In genomic region chr9:122214507-122214906, GRCh38 we compare ENCODE assay signal across 10 cellular contexts. TPM values are rescaled to one million over a fixed set of nuclear protein-coding genes. Genes with fewer than 3 reads are reported as not detected.
A peak's percentile ranks its signal among the peaks of the same experiment; 100 is the strongest.
DNase-seq lines count a peak whose midpoint lies in the region; TF ChIP-seq lines count a peak whose summit lies in the region.
"Had no signal": no experiment of that assay in that cellular context is flagged by ENCODE, and none has a peak within 500 bp of the region (broad histone marks: within the 10 kb centered on the region; RNA-seq: fewer than 3 reads in every experiment).

No MANE protein-coding gene starts in this region.

- H3K27ac ChIP-seq in SJCRH30 (peak overlapping the region; percentile 63), GM23248 (no peak overlapping the region)
- H3K27ac ChIP-seq: right atrium auricular region had no signal

- no peak overlapping the region for H3K9ac ChIP-seq in GM23248

- H3K9me3 ChIP-seq in SJCRH30 (replicated peaks): no peaks in the 10 kb centered on the region
- no peaks in the 10 kb centered on the region for H3K9me3 ChIP-seq in GM23248 (ENCODE audit: low read depth)
- H3K9me3 ChIP-seq: right atrium auricular region had no signal

- H2AFZ ChIP-seq in GM23248: no peak overlapping the region

- 39 to 48% methylated on average over 9 of the region's 9 CpGs for WGBS in GM23248 (ENCODE audit: low coverage in 1 of 2, low lambda C conversion rate in 2 of 2, missing lambda C conversion rate in 2 of 2), 2 experiments

- DNase-seq in H7: no peak
- no peak for DNase-seq in SJCRH30
- DNase-seq in epithelial cell of proximal tubule (ENCODE audit: low read depth): no peak
- no peak for DNase-seq in osteocyte (ENCODE audit: extremely low spot score, unreplicated experiment)
- no peak for DNase-seq in SHP77 (lab: John Stamatoyannopoulos, UW)
- no peak for DNase-seq in activated CD4-positive, CD25-positive, alpha-beta regulatory T cell treated with anti-CD3 and anti-CD28 coated beads, Interleukin-2, amount 50 U/mL, for 72 hours
- DNase-seq in GM23248: no peak
- DNase-seq: KG1 had no signal

- no peaks in the 10 kb centered on the region for H3K9me2 ChIP-seq in GM23248 (ENCODE audit: insufficient read depth)

- no peaks in the 10 kb centered on the region for H3K9me3 Mint-ChIP-seq in osteocyte (ENCODE audit: unreplicated experiment)

- no peak overlapping the region for H3K27ac Mint-ChIP-seq in osteocyte (ENCODE audit: unreplicated experiment)

- in situ Hi-C loops in GM23248 (cut with MboI): no loop called here

- H3K79me2 ChIP-seq in GM23248 (ENCODE audit: insufficient read depth): no peaks in the 10 kb centered on the region

- peak overlapping the region; percentile 41 for H3K4me3 Mint-ChIP-seq in osteocyte (ENCODE audit: unreplicated experiment)

- H3K4me1 Mint-ChIP-seq in osteocyte (ENCODE audit: unreplicated experiment): peaks cover 18% of the 10 kb centered on the region

- H3K4me3 ChIP-seq in H7 (ENCODE audit: insufficient read depth, low read depth, low read length) (peak overlapping the region; percentile 53), SJCRH30 (peak overlapping the region; percentile 54), epithelial cell of proximal tubule (ENCODE audit: low read depth, low read length) (peak overlapping the region; percentile 41), GM23248 (no peak overlapping the region)

- H3K36me3 Mint-ChIP-seq in osteocyte (ENCODE audit: unreplicated experiment): no peaks in the 10 kb centered on the region

- TF ChIP-seq CTCF in epithelial cell of proximal tubule (conservative IDR thresholded peaks at IDR 0.05; ENCODE audit: low read depth, low read length) (no peak), osteocyte (IDR thresholded peaks at IDR 0.05) (no peak)

- H4K20me1 ChIP-seq in GM23248 (ENCODE audit: insufficient read depth): no peaks in the 10 kb centered on the region

- peaks cover 91% of the 10 kb centered on the region for H3K27me3 Mint-ChIP-seq in osteocyte (ENCODE audit: unreplicated experiment)

- no peak overlapping the region for H3K4me2 ChIP-seq in GM23248 (ENCODE audit: unreplicated experiment)

- H3F3A ChIP-seq in GM23248 (ENCODE audit: insufficient read depth): 0 out of 2 replicates have a peak, but pooled peaks cover 4% of the 10 kb centered on the region

- H3K36me3 ChIP-seq in H7 (replicated peaks; ENCODE audit: control insufficient read depth, insufficient read depth, low read length) (no peaks in the 10 kb centered on the region), SJCRH30 (no peaks in the 10 kb centered on the region), GM23248 (ENCODE audit: low read depth) (no peaks in the 10 kb centered on the region)
- H3K36me3 ChIP-seq: right atrium auricular region had no signal

- H3K4me1 ChIP-seq in SJCRH30 (peaks cover 7% of the 10 kb centered on the region), GM23248 (ENCODE audit: insufficient read depth) (peaks cover 5% of the 10 kb centered on the region; the same call in 1 of the 2 replicates)

- H3K27me3 ChIP-seq in H7 (ENCODE audit: control insufficient read depth, insufficient read depth, low read length): peaks cover 72% of the 10 kb centered on the region
- no peaks in the 10 kb centered on the region for H3K27me3 ChIP-seq in SJCRH30
- peaks cover 76% of the 10 kb centered on the region for H3K27me3 ChIP-seq in GM23248 (replicated peaks; ENCODE audit: insufficient read depth)

RNA-seq across cellular contexts. Expression of gene LHX6, which starts 14.2 kb away (rescaled TPM):
- total RNA-seq in H7 (2014; rRNA removed; shearing (Covaris generic)): 5.2 and 5.9 TPM in 2 replicates
- total RNA-seq in SJCRH30 (2014; rRNA removed; shearing (Covaris generic)): 6.1 and 6.3 TPM in 2 replicates
- total RNA-seq in epithelial cell of proximal tubule (0.06 TPM in 1 of 2 replicates, not detected in the other), osteocyte (not detected in 2 replicates)
- total RNA-seq in GM23248 (2014; rRNA removed; shearing (Covaris generic)): not detected in 2 replicates
- not detected in 2 replicates for polyA plus RNA-seq in GM23248 (2016; fragmentation: Nextera tagmentation; extraction: Ambion mirVana)

RNA-seq across cellular contexts. Expression of gene RBM18, which starts 50.1 kb away (rescaled TPM):
- 5.6 and 13.0 TPM in 2 replicates for total RNA-seq in H7 (2014; rRNA removed; shearing (Covaris generic))
- 23.9 and 29.4 TPM in 2 replicates for total RNA-seq in SJCRH30 (2014; rRNA removed; shearing (Covaris generic))
- total RNA-seq in epithelial cell of proximal tubule: 8.4 and 13.9 TPM in 2 replicates
- 23.2 and 24.2 TPM in 2 replicates for total RNA-seq in osteocyte
- total RNA-seq in GM23248 (2014; rRNA removed; shearing (Covaris generic)): 11.6 and 12.8 TPM in 2 replicates
- polyA plus RNA-seq in GM23248 (2016; fragmentation: Nextera tagmentation; extraction: Ambion mirVana): 30.8 and 32.6 TPM in 2 replicates

RNA-seq across cellular contexts. Expression of gene MRRF, which starts 50.2 kb away (rescaled TPM):
- total RNA-seq in H7 (2014; rRNA removed; shearing (Covaris generic)): 26.2 and 36.2 TPM in 2 replicates
- 68.0 and 72.0 TPM in 2 replicates for total RNA-seq in SJCRH30 (2014; rRNA removed; shearing (Covaris generic))
- total RNA-seq in epithelial cell of proximal tubule (27.3 and 48.8 TPM in 2 replicates), osteocyte (26.0 and 26.6 TPM in 2 replicates)
- total RNA-seq in GM23248 (2014; rRNA removed; shearing (Covaris generic)): 22.8 and 30.8 TPM in 2 replicates
- 23.7 and 26.8 TPM in 2 replicates for polyA plus RNA-seq in GM23248 (2016; fragmentation: Nextera tagmentation; extraction: Ambion mirVana)

RNA-seq across cellular contexts. Expression of gene MORN5, which starts 54.8 kb away (rescaled TPM):
- total RNA-seq in H7 (2014; rRNA removed; shearing (Covaris generic)): not detected in 2 replicates
- total RNA-seq in SJCRH30 (2014; rRNA removed; shearing (Covaris generic)): not detected in 2 replicates
- total RNA-seq in epithelial cell of proximal tubule (not detected in 2 replicates), osteocyte (not detected in 2 replicates)
- not detected in 2 replicates for total RNA-seq in GM23248 (2014; rRNA removed; shearing (Covaris generic))
- not detected in 2 replicates for polyA plus RNA-seq in GM23248 (2016; fragmentation: Nextera tagmentation; extraction: Ambion mirVana)
- total RNA-seq: NCI-H460, right atrium auricular region had no signal

RNA-seq across cellular contexts. Expression of gene NDUFA8, which starts 54.9 kb away (rescaled TPM):
- total RNA-seq in H7 (2014; rRNA removed; shearing (Covaris generic)): 43.9 and 47.2 TPM in 2 replicates
- total RNA-seq in SJCRH30 (2014; rRNA removed; shearing (Covaris generic)): 96.1 and 98.8 TPM in 2 replicates
- total RNA-seq in epithelial cell of proximal tubule: 49.4 and 59.8 TPM in 2 replicates
- 48.5 and 50.9 TPM in 2 replicates for total RNA-seq in osteocyte
- total RNA-seq in GM23248 (2014; rRNA removed; shearing (Covaris generic)): 35.5 and 47.4 TPM in 2 replicates
- polyA plus RNA-seq in GM23248 (2016; fragmentation: Nextera tagmentation; extraction: Ambion mirVana): 126 and 133 TPM in 2 replicates
